In genomic region chr10:84049300-84050015, GRCh38 we compare ENCODE assay signal across 19 cellular contexts.
DNase-seq lines count a peak whose midpoint lies in the region; ATAC-seq, FAIRE-seq and TF ChIP-seq lines count a peak whose summit lies in the region.
"Had no signal": no experiment of that assay in that cellular context is flagged by ENCODE, and none has a peak within 500 bp of the region (broad histone marks: within the 10 kb centered on the region; RNA-seq: fewer than 3 reads in every experiment).

No MANE protein-coding gene starts in this region.

- no peak overlapping the region for H2AFZ ChIP-seq in HepG2 (ENCODE audit: low read length)

- no peaks in the 10 kb centered on the region for H3K36me3 Mint-ChIP-seq in brain
- H3K36me3 Mint-ChIP-seq: CD8-positive, alpha-beta T cell had no signal

- no peak for TF ChIP-seq RAD21 in HepG2 (CRISPR knock-in tag; IDR thresholded peaks at IDR 0.05)

- no peaks in the 10 kb centered on the region for H4K20me1 ChIP-seq in HepG2 (ENCODE audit: insufficient read depth, low read length)
- H4K20me1 ChIP-seq: BLaER1 had no signal

- H3K36me3 ChIP-seq in HepG2 (replicated peaks in 1 of 2; ENCODE audit: control insufficient read depth in 1 of 2, insufficient read depth in 2 of 2, low read length in 2 of 2) = no peaks in the 10 kb centered on the region
- H3K36me3 ChIP-seq in right lobe of liver = no peaks in the 10 kb centered on the region
- no peaks in the 10 kb centered on the region for H3K36me3 ChIP-seq in colonic mucosa
- H3K36me3 ChIP-seq: BLaER1 had no signal

- TF ChIP-seq EP300 in HepG2 (IDR thresholded peaks at IDR 0.05; ENCODE audit: low read depth in 2 of 2, low read length in 2 of 2) (no peak), HepG2 (CRISPR knock-in tag; IDR thresholded peaks at IDR 0.05; ENCODE audit: borderline replicate concordance) (no peak)

- no TSS peak for BruUV-seq in HepG2 (replicated peaks; lab: Mats Ljungman, UMichigan)

- peak overlapping the region in 4 of 5 experiments; percentile 22 to 94 (median 52) for H3K27ac Mint-ChIP-seq in brain
- H3K27ac Mint-ChIP-seq: CD8-positive, alpha-beta T cell; H9 had no signal

- CTCF ChIA-PET in HepG2 (lab: Yijun Ruan, JAX; ENCODE audit: low intra/inter-chr PET ratio, low total read pairs) = no interaction called here

- 1% methylated on average over 3 of the region's 3 CpGs for WGBS in HepG2 (ENCODE audit: low lambda C conversion rate)
- 51% methylated on average over 3 of the region's 3 CpGs for WGBS in right lobe of liver (ENCODE audit: insufficient coverage, low coverage, low lambda C conversion rate, missing lambda C conversion rate)

- peaks cover 3% of the 10 kb centered on the region for H3K27me3 Mint-ChIP-seq in brain

- no peak overlapping the region for H3K9ac ChIP-seq in HepG2 (ENCODE audit: insufficient read depth, low read depth, low read length)
- H3K9ac ChIP-seq in colonic mucosa (ENCODE audit: low read depth in 2 of 2, low read length in 2 of 2) = no peak overlapping the region
- H3K9ac ChIP-seq: BLaER1 had no signal

- peaks cover 0 to 4% of the 10 kb centered on the region in 2 experiments; a peak in 1 of 5 replicates for H3K27me3 ChIP-seq in HepG2 (ENCODE audit: control insufficient read depth in 1 of 2, insufficient read depth in 2 of 2, low read length in 2 of 2)
- H3K27me3 ChIP-seq in right lobe of liver = no peaks in the 10 kb centered on the region
- no peaks in the 10 kb centered on the region for H3K27me3 ChIP-seq in colonic mucosa
- H3K27me3 ChIP-seq: BLaER1 had no signal

- no peak overlapping the region for H3K4me2 ChIP-seq in HepG2 (ENCODE audit: low read depth, low read length)
- H3K4me2 ChIP-seq: BLaER1 had no signal

- H3K4me1 Mint-ChIP-seq in brain = peaks cover 20% of the 10 kb centered on the region

- H3K4me1 ChIP-seq in HepG2 (ENCODE audit: insufficient read depth, low read length) = no peaks in the 10 kb centered on the region
- H3K4me1 ChIP-seq in right lobe of liver = no peaks in the 10 kb centered on the region
- no peaks in the 10 kb centered on the region for H3K4me1 ChIP-seq in colonic mucosa
- H3K4me1 ChIP-seq: BLaER1 had no signal

- TF ChIP-seq POLR2A in HepG2 (IDR thresholded peaks at IDR 0.05; ENCODE audit: insufficient read depth in 1 of 2, low read depth in 2 of 2, low read length in 2 of 2) (no peak), right lobe of liver (IDR thresholded peaks at IDR 0.05) (no peak)

- peak overlapping the region in 3 of 5 experiments; percentile 4 to 69 (median 18) for H3K4me3 Mint-ChIP-seq in brain
- H3K4me3 Mint-ChIP-seq: CD8-positive, alpha-beta T cell; H9 had no signal

- POLR2A ChIA-PET in HepG2 (lab: Yijun Ruan, JAX) = no interaction called here

- FAIRE-seq in HepG2 (lab: Jason Lieb, UNC) = no peak
- FAIRE-seq in RCC 7860 (lab: Jason Lieb, UNC) = no peak
- FAIRE-seq: G401.6, GM12891 had no signal

- H3K9me3 ChIP-seq in HepG2 (ENCODE audit: low read length) = no peaks in the 10 kb centered on the region
- H3K9me3 ChIP-seq in right lobe of liver = no peaks in the 10 kb centered on the region
- H3K9me3 ChIP-seq in colonic mucosa = no peaks in the 10 kb centered on the region

- DNase-seq in HepG2 (ENCODE audit: low spot score) (no peak), right lobe of liver (no peak), kidney tubule cell (ENCODE audit: low spot score) (peak; percentile 30), renal cortical epithelial cell (ENCODE audit: low read depth) (peak; percentile 6), RCC 7860 (ENCODE audit: low spot score) (no peak), colonic mucosa (no peak)
- DNase-seq: Calu3; CD8-positive, alpha-beta T cell; DMS 273 treated with DMSO at 0.1 percent for 48 hours; DMS53; DND-41; GOT3; H9 had no signal

- in situ Hi-C loops in HepG2 (cut with HindIII; ENCODE audit: extremely low pct_ligation_motif_present, low pct_unique_long_range_greater_than_20kb) = no loop called here

- H3K4me3 ChIP-seq in HepG2 (replicated peaks in 1 of 3; ENCODE audit: insufficient read depth in 1 of 3, low read depth in 2 of 3, low read length in 3 of 3) (no peak overlapping the region), right lobe of liver (no peak overlapping the region), colonic mucosa (no peak overlapping the region)
- H3K4me3 ChIP-seq: BLaER1 had no signal

- H3K27ac ChIP-seq in HepG2 (ENCODE audit: extremely low read length, insufficient read depth, low read length) (no peak overlapping the region), right lobe of liver (no peak overlapping the region), colonic mucosa (no peak overlapping the region)
- H3K27ac ChIP-seq: 22Rv1, BLaER1 had no signal

- ATAC-seq in HepG2 = no peak
- no peak for ATAC-seq in right lobe of liver
- ATAC-seq in HG03039 (IDR thresholded peaks at IDR 0.05; ENCODE audit: unreplicated experiment) = no peak
- ATAC-seq: CD8-positive, alpha-beta T cell had no signal

- peaks cover 5 to 24% (median 9%) of the 10 kb centered on the region in 5 experiments for H3K9me3 Mint-ChIP-seq in brain

- H3K79me2 ChIP-seq in HepG2 (ENCODE audit: insufficient read depth, low read length) = no peaks in the 10 kb centered on the region

- TF ChIP-seq CTCF in HepG2 (CRISPR knock-in tag; IDR thresholded peaks at IDR 0.05) (no peak), right lobe of liver (IDR thresholded peaks at IDR 0.05) (no peak), brain (conservative IDR thresholded peaks at IDR 0.05) (no peak), colonic mucosa (IDR thresholded peaks at IDR 0.05) (no peak)

- intact Hi-C loops in HepG2 (cut with micrococcal nuclease; ENCODE audit: unreplicated experiment) = no loop called here
- intact Hi-C loops in right lobe of liver (cut with DNase I) = no loop called here
- intact Hi-C loops in colonic mucosa (cut with DNase I) = no loop called here

TF ChIP-seq in HepG2, 621 proteins besides CTCF, POLR2A, EP300 and RAD21:
- TF ChIP-seq MAFF (IDR thresholded peaks at IDR 0.05; ENCODE audit: low read depth, low read length) (peak; percentile 94), ZNF879 (CRISPR knock-in tag; IDR thresholded peaks at IDR 0.05) (no peak), MAFK (conservative IDR thresholded peaks at IDR 0.05 in 1 of 2, IDR thresholded peaks at IDR 0.05 in 1 of 2; ENCODE audit: low read length in 2 of 2) (peak; percentile 91 to 96)

Comparison
In these comparisons a context has a peak if more than half of its experiments do, and no peak if none do; other contexts are left out.
1. DNase-seq: peak in kidney tubule cell (single experiment) and renal cortical epithelial cell (single experiment); none in HepG2 (single experiment), right lobe of liver (0 of 3), RCC 7860 (single experiment) and colonic mucosa (single experiment).